In genomic region chr4:7067523-7068278, GRCh38 we compare ENCODE assay signal across 8 cellular contexts. TPM values are rescaled to one million over a fixed set of nuclear protein-coding genes. Genes with fewer than 3 reads are reported as not detected.
A peak's percentile ranks its signal among the peaks of the same experiment; 100 is the strongest.
DNase-seq lines count a peak whose midpoint lies in the region; ATAC-seq and TF ChIP-seq lines count a peak whose summit lies in the region.

GRPEL1 (minus strand) TSS chr4:7068064; CDS start chr4:7068032, 32 bp downstream.

- H3K9me3 ChIP-seq in esophagus muscularis mucosa (no peaks in the 10 kb centered on the region), muscle layer of colon (ENCODE audit: low read length) (no peaks in the 10 kb centered on the region)

- no peaks in the 10 kb centered on the region for H3K27me3 Mint-ChIP-seq in IgD-negative memory B cell
- peaks cover 8% of the 10 kb centered on the region for H3K27me3 Mint-ChIP-seq in stimulated activated memory B cell treated with anti-CD40 and anti-IgM and Interleukin-4, amounts not matched to agents 10 μg/mL and 1 μg/mL and 100 μg/mL, for 72 hours

- WGBS in esophagus muscularis mucosa: 0% methylated on average over 5 of the region's 75 CpGs

- peak within 1 kb of the TSS; percentile 90 to 95 (median 92) for H3K27ac ChIP-seq in esophagus muscularis mucosa (replicated peaks in 1 of 4)
- H3K27ac ChIP-seq in muscle layer of colon (ENCODE audit: low read depth, low read length): peak within 1 kb of the TSS; percentile 90

- intact Hi-C loops in esophagus muscularis mucosa (cut with DNase I): loop anchor here (2.0 to 5.0 kb wide), 2 partner anchors 80 to 159 kb away; partner anchors contain the start of gene TBC1D14

- H3K27me3 ChIP-seq in esophagus muscularis mucosa: no peaks in the 10 kb centered on the region
- H3K27me3 ChIP-seq in muscle layer of colon (ENCODE audit: control insufficient read depth in 1 of 2, insufficient read depth in 2 of 2, low read length in 2 of 2): no peaks in the 10 kb centered on the region

- H3K4me3 Mint-ChIP-seq in IgD-negative memory B cell: peak within 1 kb of the TSS; percentile 89 to 98 (median 95)
- peak within 1 kb of the TSS; percentile 97 for H3K4me3 Mint-ChIP-seq in stimulated activated memory B cell treated with anti-CD40 and anti-IgM and Interleukin-4, amounts not matched to agents 10 μg/mL and 1 μg/mL and 100 μg/mL, for 72 hours

- H3K27ac Mint-ChIP-seq in IgD-negative memory B cell: peak within 1 kb of the TSS; percentile 73 to 97 (median 89)
- peak within 1 kb of the TSS; percentile 92 for H3K27ac Mint-ChIP-seq in stimulated activated memory B cell treated with anti-CD40 and anti-IgM and Interleukin-4, amounts not matched to agents 10 μg/mL and 1 μg/mL and 100 μg/mL, for 72 hours

- TF ChIP-seq CTCF in esophagus muscularis mucosa (IDR thresholded peaks at IDR 0.05): peak in 1 of 3 experiments; percentile 4

- H3K36me3 Mint-ChIP-seq in IgD-negative memory B cell: peaks cover 2% of the 10 kb centered on the region
- H3K36me3 Mint-ChIP-seq in stimulated activated memory B cell treated with anti-CD40 and anti-IgM and Interleukin-4, amounts not matched to agents 10 μg/mL and 1 μg/mL and 100 μg/mL, for 72 hours: peaks cover 9% of the 10 kb centered on the region

- H3K9ac ChIP-seq in muscle layer of colon (ENCODE audit: low read length): peak within 1 kb of the TSS; percentile 29

- DNase-seq in DMS79 (lab: John Stamatoyannopoulos, UW): peak; percentile 88
- peak; percentile 99 for DNase-seq in OCI-M1 (lab: John Stamatoyannopoulos, UW)
- peak; percentile 64 to 100 for DNase-seq in activated T-cell treated with anti-CD3 and anti-CD28 coated beads, Interleukin-2, amount 50 U/mL, for 48 hours
- DNase-seq in esophagus muscularis mucosa (ENCODE audit: extremely low spot score): peak; percentile 100

- peak; percentile 97 for TF ChIP-seq POLR2A in esophagus muscularis mucosa (IDR thresholded peaks at IDR 0.05; ENCODE audit: low read depth)

- H3K4me1 Mint-ChIP-seq in IgD-negative memory B cell: peaks cover 20 to 34% (median 25%) of the 10 kb centered on the region in 3 donors
- H3K4me1 Mint-ChIP-seq in stimulated activated memory B cell treated with anti-CD40 and anti-IgM and Interleukin-4, amounts not matched to agents 10 μg/mL and 1 μg/mL and 100 μg/mL, for 72 hours: peaks cover 44% of the 10 kb centered on the region

- H3K4me1 ChIP-seq in esophagus muscularis mucosa (peaks cover 17 to 49% (median 43%) of the 10 kb centered on the region in 4 donors), muscle layer of colon (ENCODE audit: insufficient read depth, low read length) (peaks cover 26% of the 10 kb centered on the region)

- H3K36me3 ChIP-seq in esophagus muscularis mucosa: peaks cover 7 to 25% (median 19%) of the 10 kb centered on the region in 4 donors
- H3K36me3 ChIP-seq in muscle layer of colon (ENCODE audit: insufficient read depth, low read length): peaks cover 20% of the 10 kb centered on the region

- peak within 1 kb of the TSS; percentile 78 to 92 (median 85) for H3K4me3 ChIP-seq in esophagus muscularis mucosa
- peak within 1 kb of the TSS; percentile 81 to 97 for H3K4me3 ChIP-seq in muscle layer of colon (ENCODE audit: low read depth in 1 of 2, low read length in 2 of 2)

- peak; percentile 90 for ATAC-seq in GM21576 (IDR thresholded peaks at IDR 0.05; ENCODE audit: unreplicated experiment)
- ATAC-seq in stimulated activated memory B cell treated with anti-CD40 and anti-IgM and Interleukin-4, amounts not matched to agents 10 μg/mL and 1 μg/mL and 100 μg/mL, for 72 hours: peak; percentile 96

- TF ChIP-seq EP300 in esophagus muscularis mucosa (IDR thresholded peaks at IDR 0.05): no peak

- H3K9me3 Mint-ChIP-seq in IgD-negative memory B cell: no peaks in the 10 kb centered on the region
- H3K9me3 Mint-ChIP-seq in stimulated activated memory B cell treated with anti-CD40 and anti-IgM and Interleukin-4, amounts not matched to agents 10 μg/mL and 1 μg/mL and 100 μg/mL, for 72 hours: no peaks in the 10 kb centered on the region

RNA-seq across cellular contexts. Expression of gene GRPEL1, which starts in this region (rescaled TPM):
- 49.0 TPM for polyA plus RNA-seq in IgD-negative memory B cell
- total RNA-seq in esophagus muscularis mucosa: 10 to 100 TPM; 17.0 to 34.2 (median 27.5) TPM

Comparison
In these comparisons a context has a peak if more than half of its experiments do, and no peak if none do; other contexts are left out.
1. Peak in every context shown above with its lines: DNase-seq, ATAC-seq, H3K4me3 ChIP-seq and H3K27ac ChIP-seq.